Comparison of ENCODE assay signal across 1 cellular context in the genomic region with DNA sequence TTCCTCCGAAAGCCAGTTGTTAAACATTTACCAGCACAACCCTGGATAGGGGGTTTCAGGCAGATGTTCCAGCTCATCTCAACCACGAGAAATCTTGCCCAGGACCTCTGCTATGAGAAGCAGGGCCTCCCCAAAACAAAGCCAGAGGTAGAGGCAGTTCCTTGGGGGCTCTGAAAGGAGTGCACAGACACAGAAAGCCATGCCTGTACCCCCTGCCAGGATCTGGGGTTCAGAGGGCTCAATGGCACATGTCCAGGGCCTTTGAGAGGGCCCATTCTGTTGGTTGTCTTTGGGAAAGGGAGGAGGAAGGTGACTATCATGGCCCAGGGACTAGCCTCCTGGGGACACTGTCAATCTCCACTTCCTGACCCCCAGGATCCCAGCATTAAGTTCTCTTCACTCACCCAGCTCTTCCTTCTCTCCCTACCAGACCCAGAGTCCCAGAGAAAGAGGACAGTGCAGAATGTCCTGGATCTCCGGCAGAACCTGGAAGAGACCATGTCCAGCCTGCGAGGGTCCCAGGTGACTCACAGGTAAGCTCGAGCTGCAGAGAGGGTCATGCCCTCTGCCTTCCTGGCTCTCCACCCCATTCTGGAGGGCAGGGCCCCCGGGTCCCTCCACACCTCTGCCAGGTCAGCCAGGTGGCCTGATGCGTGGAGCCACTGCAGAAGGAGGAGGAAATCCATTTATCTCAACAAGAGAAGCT.
TF ChIP-seq lines count a peak whose summit lies in the region.

No MANE protein-coding gene starts in this region.

TF ChIP-seq in HepG2, 621 proteins besides CTCF, POLR2A, EP300 and RAD21 (continued from another document):
- TF ChIP-seq, protein P1, sequence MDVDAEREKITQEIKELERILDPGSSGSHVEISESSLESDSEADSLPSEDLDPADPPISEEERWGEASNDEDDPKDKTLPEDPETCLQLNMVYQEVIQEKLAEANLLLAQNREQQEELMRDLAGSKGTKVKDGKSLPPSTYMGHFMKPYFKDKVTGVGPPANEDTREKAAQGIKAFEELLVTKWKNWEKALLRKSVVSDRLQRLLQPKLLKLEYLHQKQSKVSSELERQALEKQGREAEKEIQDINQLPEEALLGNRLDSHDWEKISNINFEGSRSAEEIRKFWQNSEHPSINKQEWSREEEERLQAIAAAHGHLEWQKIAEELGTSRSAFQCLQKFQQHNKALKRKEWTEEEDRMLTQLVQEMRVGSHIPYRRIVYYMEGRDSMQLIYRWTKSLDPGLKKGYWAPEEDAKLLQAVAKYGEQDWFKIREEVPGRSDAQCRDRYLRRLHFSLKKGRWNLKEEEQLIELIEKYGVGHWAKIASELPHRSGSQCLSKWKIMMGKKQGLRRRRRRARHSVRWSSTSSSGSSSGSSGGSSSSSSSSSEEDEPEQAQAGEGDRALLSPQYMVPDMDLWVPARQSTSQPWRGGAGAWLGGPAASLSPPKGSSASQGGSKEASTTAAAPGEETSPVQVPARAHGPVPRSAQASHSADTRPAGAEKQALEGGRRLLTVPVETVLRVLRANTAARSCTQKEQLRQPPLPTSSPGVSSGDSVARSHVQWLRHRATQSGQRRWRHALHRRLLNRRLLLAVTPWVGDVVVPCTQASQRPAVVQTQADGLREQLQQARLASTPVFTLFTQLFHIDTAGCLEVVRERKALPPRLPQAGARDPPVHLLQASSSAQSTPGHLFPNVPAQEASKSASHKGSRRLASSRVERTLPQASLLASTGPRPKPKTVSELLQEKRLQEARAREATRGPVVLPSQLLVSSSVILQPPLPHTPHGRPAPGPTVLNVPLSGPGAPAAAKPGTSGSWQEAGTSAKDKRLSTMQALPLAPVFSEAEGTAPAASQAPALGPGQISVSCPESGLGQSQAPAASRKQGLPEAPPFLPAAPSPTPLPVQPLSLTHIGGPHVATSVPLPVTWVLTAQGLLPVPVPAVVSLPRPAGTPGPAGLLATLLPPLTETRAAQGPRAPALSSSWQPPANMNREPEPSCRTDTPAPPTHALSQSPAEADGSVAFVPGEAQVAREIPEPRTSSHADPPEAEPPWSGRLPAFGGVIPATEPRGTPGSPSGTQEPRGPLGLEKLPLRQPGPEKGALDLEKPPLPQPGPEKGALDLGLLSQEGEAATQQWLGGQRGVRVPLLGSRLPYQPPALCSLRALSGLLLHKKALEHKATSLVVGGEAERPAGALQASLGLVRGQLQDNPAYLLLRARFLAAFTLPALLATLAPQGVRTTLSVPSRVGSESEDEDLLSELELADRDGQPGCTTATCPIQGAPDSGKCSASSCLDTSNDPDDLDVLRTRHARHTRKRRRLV (CRISPR knock-in tag; IDR thresholded peaks at IDR 0.05) = no peak
- TF ChIP-seq ZNF12 (CRISPR knock-in tag; IDR thresholded peaks at IDR 0.05) (no peak), SNAI1 (CRISPR knock-in tag; IDR thresholded peaks at IDR 0.05; ENCODE audit: borderline replicate concordance) (no peak), POLR2AphosphoS2 (IDR thresholded peaks at IDR 0.05; ENCODE audit: low read depth, low read length) (no peak), ZNF180 (CRISPR knock-in tag; IDR thresholded peaks at IDR 0.05; ENCODE audit: borderline replicate concordance, low read depth) (no peak), KLF15 (CRISPR knock-in tag; IDR thresholded peaks at IDR 0.05; ENCODE audit: borderline replicate concordance) (no peak), PAWR (CRISPR knock-in tag; IDR thresholded peaks at IDR 0.05; ENCODE audit: borderline replicate concordance) (no peak), CCDC6 (CRISPR knock-in tag; IDR thresholded peaks at IDR 0.05) (no peak)
- TF ChIP-seq, protein P2, sequence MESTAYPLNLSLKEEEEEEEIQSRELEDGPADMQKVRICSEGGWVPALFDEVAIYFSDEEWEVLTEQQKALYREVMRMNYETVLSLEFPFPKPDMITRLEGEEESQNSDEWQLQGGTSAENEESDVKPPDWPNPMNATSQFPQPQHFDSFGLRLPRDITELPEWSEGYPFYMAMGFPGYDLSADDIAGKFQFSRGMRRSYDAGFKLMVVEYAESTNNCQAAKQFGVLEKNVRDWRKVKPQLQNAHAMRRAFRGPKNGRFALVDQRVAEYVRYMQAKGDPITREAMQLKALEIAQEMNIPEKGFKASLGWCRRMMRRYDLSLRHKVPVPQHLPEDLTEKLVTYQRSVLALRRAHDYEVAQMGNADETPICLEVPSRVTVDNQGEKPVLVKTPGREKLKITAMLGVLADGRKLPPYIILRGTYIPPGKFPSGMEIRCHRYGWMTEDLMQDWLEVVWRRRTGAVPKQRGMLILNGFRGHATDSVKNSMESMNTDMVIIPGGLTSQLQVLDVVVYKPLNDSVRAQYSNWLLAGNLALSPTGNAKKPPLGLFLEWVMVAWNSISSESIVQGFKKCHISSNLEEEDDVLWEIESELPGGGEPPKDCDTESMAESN (CRISPR knock-in tag; conservative IDR thresholded peaks at IDR 0.05) = no peak
- TF ChIP-seq, protein P3, sequence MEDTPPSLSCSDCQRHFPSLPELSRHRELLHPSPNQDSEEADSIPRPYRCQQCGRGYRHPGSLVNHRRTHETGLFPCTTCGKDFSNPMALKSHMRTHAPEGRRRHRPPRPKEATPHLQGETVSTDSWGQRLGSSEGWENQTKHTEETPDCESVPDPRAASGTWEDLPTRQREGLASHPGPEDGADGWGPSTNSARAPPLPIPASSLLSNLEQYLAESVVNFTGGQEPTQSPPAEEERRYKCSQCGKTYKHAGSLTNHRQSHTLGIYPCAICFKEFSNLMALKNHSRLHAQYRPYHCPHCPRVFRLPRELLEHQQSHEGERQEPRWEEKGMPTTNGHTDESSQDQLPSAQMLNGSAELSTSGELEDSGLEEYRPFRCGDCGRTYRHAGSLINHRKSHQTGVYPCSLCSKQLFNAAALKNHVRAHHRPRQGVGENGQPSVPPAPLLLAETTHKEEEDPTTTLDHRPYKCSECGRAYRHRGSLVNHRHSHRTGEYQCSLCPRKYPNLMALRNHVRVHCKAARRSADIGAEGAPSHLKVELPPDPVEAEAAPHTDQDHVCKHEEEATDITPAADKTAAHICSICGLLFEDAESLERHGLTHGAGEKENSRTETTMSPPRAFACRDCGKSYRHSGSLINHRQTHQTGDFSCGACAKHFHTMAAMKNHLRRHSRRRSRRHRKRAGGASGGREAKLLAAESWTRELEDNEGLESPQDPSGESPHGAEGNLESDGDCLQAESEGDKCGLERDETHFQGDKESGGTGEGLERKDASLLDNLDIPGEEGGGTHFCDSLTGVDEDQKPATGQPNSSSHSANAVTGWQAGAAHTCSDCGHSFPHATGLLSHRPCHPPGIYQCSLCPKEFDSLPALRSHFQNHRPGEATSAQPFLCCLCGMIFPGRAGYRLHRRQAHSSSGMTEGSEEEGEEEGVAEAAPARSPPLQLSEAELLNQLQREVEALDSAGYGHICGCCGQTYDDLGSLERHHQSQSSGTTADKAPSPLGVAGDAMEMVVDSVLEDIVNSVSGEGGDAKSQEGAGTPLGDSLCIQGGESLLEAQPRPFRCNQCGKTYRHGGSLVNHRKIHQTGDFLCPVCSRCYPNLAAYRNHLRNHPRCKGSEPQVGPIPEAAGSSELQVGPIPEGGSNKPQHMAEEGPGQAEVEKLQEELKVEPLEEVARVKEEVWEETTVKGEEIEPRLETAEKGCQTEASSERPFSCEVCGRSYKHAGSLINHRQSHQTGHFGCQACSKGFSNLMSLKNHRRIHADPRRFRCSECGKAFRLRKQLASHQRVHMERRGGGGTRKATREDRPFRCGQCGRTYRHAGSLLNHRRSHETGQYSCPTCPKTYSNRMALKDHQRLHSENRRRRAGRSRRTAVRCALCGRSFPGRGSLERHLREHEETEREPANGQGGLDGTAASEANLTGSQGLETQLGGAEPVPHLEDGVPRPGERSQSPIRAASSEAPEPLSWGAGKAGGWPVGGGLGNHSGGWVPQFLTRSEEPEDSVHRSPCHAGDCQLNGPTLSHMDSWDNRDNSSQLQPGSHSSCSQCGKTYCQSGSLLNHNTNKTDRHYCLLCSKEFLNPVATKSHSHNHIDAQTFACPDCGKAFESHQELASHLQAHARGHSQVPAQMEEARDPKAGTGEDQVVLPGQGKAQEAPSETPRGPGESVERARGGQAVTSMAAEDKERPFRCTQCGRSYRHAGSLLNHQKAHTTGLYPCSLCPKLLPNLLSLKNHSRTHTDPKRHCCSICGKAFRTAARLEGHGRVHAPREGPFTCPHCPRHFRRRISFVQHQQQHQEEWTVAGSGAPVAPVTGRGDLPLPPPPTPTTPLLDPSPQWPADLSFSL (CRISPR knock-in tag; IDR thresholded peaks at IDR 0.05) = no peak
- TF ChIP-seq, protein P4, sequence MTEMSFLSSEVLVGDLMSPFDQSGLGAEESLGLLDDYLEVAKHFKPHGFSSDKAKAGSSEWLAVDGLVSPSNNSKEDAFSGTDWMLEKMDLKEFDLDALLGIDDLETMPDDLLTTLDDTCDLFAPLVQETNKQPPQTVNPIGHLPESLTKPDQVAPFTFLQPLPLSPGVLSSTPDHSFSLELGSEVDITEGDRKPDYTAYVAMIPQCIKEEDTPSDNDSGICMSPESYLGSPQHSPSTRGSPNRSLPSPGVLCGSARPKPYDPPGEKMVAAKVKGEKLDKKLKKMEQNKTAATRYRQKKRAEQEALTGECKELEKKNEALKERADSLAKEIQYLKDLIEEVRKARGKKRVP (CRISPR knock-in tag; IDR thresholded peaks at IDR 0.05) = no peak
TF ChIP-seq in HepG2: peak in this region for 0.
